Comparison of ENCODE assay signal across 8 cellular contexts in the genomic region with DNA sequence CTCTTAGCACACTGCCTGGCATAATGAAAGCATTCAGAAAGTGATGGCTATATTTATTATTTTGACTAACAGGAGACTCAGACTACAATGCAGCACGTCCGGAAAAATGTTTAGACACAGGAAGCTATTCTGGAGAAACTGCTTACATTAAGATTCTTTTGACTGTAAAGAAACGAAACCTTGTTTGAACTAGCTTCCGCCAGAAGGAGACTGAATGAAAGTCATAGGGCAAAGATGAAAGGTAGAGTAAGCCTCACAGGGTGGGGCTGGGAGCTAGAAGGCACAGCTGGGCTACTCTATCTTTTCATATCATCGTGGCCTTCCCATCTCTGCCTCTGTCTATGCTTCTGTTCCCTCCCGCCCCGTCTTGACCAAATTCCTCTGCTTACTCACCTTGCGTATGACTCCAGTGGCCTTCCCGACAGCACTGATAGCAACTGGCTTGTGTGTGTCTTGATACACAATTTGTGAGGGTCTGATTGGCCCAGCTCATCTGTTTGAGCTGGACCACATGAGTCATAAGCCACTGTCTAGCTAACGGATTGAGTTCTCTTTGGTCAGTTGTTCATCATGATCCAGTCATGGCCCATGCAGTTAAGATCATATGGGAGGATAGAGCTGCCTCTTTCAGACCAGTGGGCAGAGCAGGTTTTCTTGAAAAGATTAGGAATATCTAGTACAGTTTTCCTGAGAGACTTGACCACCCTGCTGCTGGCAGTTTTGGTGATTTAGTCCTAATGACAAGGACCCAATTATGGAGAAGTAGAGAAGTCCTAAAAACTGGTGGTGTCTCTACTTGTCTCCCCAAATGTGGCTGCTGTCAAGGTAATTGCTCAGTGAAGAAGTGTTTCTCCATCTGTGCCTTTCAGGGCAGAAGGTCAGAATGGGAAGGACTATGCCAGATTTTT.
DNase-seq lines count a peak whose midpoint lies in the region; ATAC-seq, FAIRE-seq and TF ChIP-seq lines count a peak whose summit lies in the region.

No MANE protein-coding gene starts in this region.

- H3K4me1 ChIP-seq in cardiac muscle cell (ENCODE audit: low read depth): peaks cover 21% of the 10 kb centered on the region

- intact Hi-C loops in Right ventricle myocardium superior (cut with DNase I): no loop called here

- H3K27ac ChIP-seq in cardiac muscle cell: peak overlapping the region; percentile 90

- TF ChIP-seq POLR2A in GM12891 (IDR thresholded peaks at IDR 0.05; ENCODE audit: low read depth, low read length): no peak

- H3K9me3 ChIP-seq in cardiac muscle cell (ENCODE audit: low read depth): no peaks in the 10 kb centered on the region

- no peaks in the 10 kb centered on the region for H3K27me3 ChIP-seq in cardiac muscle cell

- ATAC-seq in Right ventricle myocardium superior (ENCODE audit: poor library complexity) (no peak), HG03565 (IDR thresholded peaks at IDR 0.05; ENCODE audit: unreplicated experiment) (no peak)

- no peak for TF ChIP-seq CTCF in cardiac muscle cell (IDR thresholded peaks at IDR 0.05; ENCODE audit: low read depth, low read length)

- H3K36me3 ChIP-seq in cardiac muscle cell: no peaks in the 10 kb centered on the region

- no peak overlapping the region for H3K4me3 ChIP-seq in cardiac muscle cell

- peak in 1 of 2 donors; percentile 74 for DNase-seq in cardiac muscle cell (ENCODE audit: low read depth in 1 of 2, low spot score in 1 of 2)
- no peak for DNase-seq in Right ventricle myocardium superior
- DNase-seq in activated T-cell treated with anti-CD3 and anti-CD28 coated beads for 48 hours (ENCODE audit: low read depth): peak; percentile 37
- peak; percentile 86 for DNase-seq in glomerular visceral epithelial cell (ENCODE audit: extremely low spot score)
- DNase-seq in stimulated activated CD4-positive, alpha-beta T cell treated with anti-CD3 and anti-CD28 coated beads, TNF-alpha, amount 100 ng/mL, for 24 hours (ENCODE audit: low read depth in 3 of 3): peak in 2 of 3 experiments; percentile 3 to 32
- DNase-seq in GM12891 (ENCODE audit: insufficient read length, low spot score): no peak
- no peak for DNase-seq in putamen (ENCODE audit: low spot score)

- FAIRE-seq in GM12891 (lab: Jason Lieb, UNC): no peak

TF ChIP-seq in GM12891, 5 proteins besides CTCF, POLR2A, EP300 and RAD21:
- TF ChIP-seq PAX5 (IDR thresholded peaks at IDR 0.05; ENCODE audit: insufficient read depth, low read length, severe bottlenecking) (no peak), TAF1 (IDR thresholded peaks at IDR 0.05; ENCODE audit: low read depth, low read length) (no peak), POLR2AphosphoS5 (IDR thresholded peaks at IDR 0.05; ENCODE audit: low read depth, low read length) (no peak)
TF ChIP-seq in GM12891: peak in this region for 0.

Comparison
In these comparisons a context has a peak if more than half of its experiments do, and no peak if none do; other contexts are left out.
1. DNase-seq: peak in activated T-cell treated with anti-CD3 and anti-CD28 coated beads for 48 hours (single experiment), glomerular visceral epithelial cell (single experiment) and stimulated activated CD4-positive, alpha-beta T cell treated with anti-CD3 and anti-CD28 coated beads, TNF-alpha, amount 100 ng/mL, for 24 hours (2 of 3); none in Right ventricle myocardium superior (single experiment), GM12891 (single experiment) and putamen (single experiment).